In genomic region chr6:52995079-52995912, GRCh38 we compare ENCODE assay signal across 1 cellular context.
TF ChIP-seq lines count a peak whose summit lies in the region.

GSTA4 (minus strand) TSS chr6:52995284; CDS start chr6:52994243, 1,041 bp downstream.

TF ChIP-seq in K562, 482 proteins besides CTCF, POLR2A, EP300 and RAD21 (continued from another document and continues in another):
- TF ChIP-seq LARP7 (IDR thresholded peaks at IDR 0.05) (peak; percentile 13; the same call in 1 of the 2 replicates), PHTF2 (CRISPR knock-in tag; IDR thresholded peaks at IDR 0.05) (peak; percentile 94), ZNF263 (CRISPR knock-in tag; IDR thresholded peaks at IDR 0.05; ENCODE audit: borderline replicate concordance) (peak; percentile 97), HBP1 (CRISPR knock-in tag; IDR thresholded peaks at IDR 0.05) (peak; percentile 93), ZNF436 (CRISPR knock-in tag; IDR thresholded peaks at IDR 0.05) (0 out of 2 replicates have a peak, but pooled peaks have one; percentile 31), GABPA (tag; conservative IDR thresholded peaks at IDR 0.05; ENCODE audit: low read depth) (peak; percentile 59; the same call in 1 of the 2 replicates), CTCFL (IDR thresholded peaks at IDR 0.05; ENCODE audit: borderline replicate concordance, insufficient read depth, low read depth, low read length, poor library complexity, severe bottlenecking) (peak; percentile 87), NR2F6 (CRISPR knock-in tag; IDR thresholded peaks at IDR 0.05) (0 out of 2 replicates have a peak, but pooled peaks have one; percentile 72), GTF2F1 (IDR thresholded peaks at IDR 0.05; ENCODE audit: low read depth, low read length) (peak; percentile 77; the same call in 1 of the 2 replicates), ZEB2 (IDR thresholded peaks at IDR 0.05) (peak; percentile 18; the same call in 1 of the 2 replicates), NFATC3 (IDR thresholded peaks at IDR 0.05) (0 out of 2 replicates have a peak, but pooled peaks have one; percentile 26), MNT (conservative IDR thresholded peaks at IDR 0.05) (peak; percentile 59 to 82), ZNF408 (CRISPR knock-in tag; IDR thresholded peaks at IDR 0.05; ENCODE audit: low read depth) (peak; percentile 77; the same call in 1 of the 2 replicates), MBD2 (IDR thresholded peaks at IDR 0.05; ENCODE audit: borderline replicate concordance, low read depth) (peak; percentile 26; the same call in 1 of the 2 replicates), EGR1 (conservative IDR thresholded peaks at IDR 0.05) (peak; percentile 30; the same call in 1 of the 2 replicates), ZNF41 (CRISPR knock-in tag; conservative IDR thresholded peaks at IDR 0.05) (peak; percentile 41; the same call in 1 of the 2 replicates), CBX3 (IDR thresholded peaks at IDR 0.05; ENCODE audit: borderline replicate concordance in 1 of 2, low read length in 2 of 2) (peak in 1 of 2 experiments; percentile 66; a peak in 2 of 3 replicates), SMARCA5 (IDR thresholded peaks at IDR 0.05) (peak; percentile 86; the same call in 1 of the 2 replicates), POLR2B (IDR thresholded peaks at IDR 0.05; ENCODE audit: low read depth, partially characterized antibody) (peak; percentile 46), ZNF609 (CRISPR knock-in tag; IDR thresholded peaks at IDR 0.05; ENCODE audit: borderline replicate concordance) (peak; percentile 81; the same call in 1 of the 2 replicates), MAFF (IDR thresholded peaks at IDR 0.05; ENCODE audit: low read length) (peak; percentile 35; the same call in 1 of the 2 replicates), NUFIP1 (IDR thresholded peaks at IDR 0.05; ENCODE audit: partially characterized antibody) (peak; percentile 83), SMARCE1 (IDR thresholded peaks at IDR 0.05) (0 out of 2 replicates have a peak, but pooled peaks have one; percentile 15), PKNOX1 (IDR thresholded peaks at IDR 0.05) (peak; percentile 87), GABPB1 (CRISPR knock-in tag; IDR thresholded peaks at IDR 0.05) (peak; percentile 78), KLF1 (tag; IDR thresholded peaks at IDR 0.05) (peak; percentile 80), OTX1 (CRISPR knock-in tag; IDR thresholded peaks at IDR 0.05) (peak; percentile 97), HDAC2 (IDR thresholded peaks at IDR 0.05) (peak; percentile 64)
- TF ChIP-seq, protein P1, sequence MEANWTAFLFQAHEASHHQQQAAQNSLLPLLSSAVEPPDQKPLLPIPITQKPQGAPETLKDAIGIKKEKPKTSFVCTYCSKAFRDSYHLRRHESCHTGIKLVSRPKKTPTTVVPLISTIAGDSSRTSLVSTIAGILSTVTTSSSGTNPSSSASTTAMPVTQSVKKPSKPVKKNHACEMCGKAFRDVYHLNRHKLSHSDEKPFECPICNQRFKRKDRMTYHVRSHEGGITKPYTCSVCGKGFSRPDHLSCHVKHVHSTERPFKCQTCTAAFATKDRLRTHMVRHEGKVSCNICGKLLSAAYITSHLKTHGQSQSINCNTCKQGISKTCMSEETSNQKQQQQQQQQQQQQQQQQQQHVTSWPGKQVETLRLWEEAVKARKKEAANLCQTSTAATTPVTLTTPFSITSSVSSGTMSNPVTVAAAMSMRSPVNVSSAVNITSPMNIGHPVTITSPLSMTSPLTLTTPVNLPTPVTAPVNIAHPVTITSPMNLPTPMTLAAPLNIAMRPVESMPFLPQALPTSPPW (CRISPR knock-in tag; IDR thresholded peaks at IDR 0.05) = peak; percentile 43
- TF ChIP-seq, protein P2, sequence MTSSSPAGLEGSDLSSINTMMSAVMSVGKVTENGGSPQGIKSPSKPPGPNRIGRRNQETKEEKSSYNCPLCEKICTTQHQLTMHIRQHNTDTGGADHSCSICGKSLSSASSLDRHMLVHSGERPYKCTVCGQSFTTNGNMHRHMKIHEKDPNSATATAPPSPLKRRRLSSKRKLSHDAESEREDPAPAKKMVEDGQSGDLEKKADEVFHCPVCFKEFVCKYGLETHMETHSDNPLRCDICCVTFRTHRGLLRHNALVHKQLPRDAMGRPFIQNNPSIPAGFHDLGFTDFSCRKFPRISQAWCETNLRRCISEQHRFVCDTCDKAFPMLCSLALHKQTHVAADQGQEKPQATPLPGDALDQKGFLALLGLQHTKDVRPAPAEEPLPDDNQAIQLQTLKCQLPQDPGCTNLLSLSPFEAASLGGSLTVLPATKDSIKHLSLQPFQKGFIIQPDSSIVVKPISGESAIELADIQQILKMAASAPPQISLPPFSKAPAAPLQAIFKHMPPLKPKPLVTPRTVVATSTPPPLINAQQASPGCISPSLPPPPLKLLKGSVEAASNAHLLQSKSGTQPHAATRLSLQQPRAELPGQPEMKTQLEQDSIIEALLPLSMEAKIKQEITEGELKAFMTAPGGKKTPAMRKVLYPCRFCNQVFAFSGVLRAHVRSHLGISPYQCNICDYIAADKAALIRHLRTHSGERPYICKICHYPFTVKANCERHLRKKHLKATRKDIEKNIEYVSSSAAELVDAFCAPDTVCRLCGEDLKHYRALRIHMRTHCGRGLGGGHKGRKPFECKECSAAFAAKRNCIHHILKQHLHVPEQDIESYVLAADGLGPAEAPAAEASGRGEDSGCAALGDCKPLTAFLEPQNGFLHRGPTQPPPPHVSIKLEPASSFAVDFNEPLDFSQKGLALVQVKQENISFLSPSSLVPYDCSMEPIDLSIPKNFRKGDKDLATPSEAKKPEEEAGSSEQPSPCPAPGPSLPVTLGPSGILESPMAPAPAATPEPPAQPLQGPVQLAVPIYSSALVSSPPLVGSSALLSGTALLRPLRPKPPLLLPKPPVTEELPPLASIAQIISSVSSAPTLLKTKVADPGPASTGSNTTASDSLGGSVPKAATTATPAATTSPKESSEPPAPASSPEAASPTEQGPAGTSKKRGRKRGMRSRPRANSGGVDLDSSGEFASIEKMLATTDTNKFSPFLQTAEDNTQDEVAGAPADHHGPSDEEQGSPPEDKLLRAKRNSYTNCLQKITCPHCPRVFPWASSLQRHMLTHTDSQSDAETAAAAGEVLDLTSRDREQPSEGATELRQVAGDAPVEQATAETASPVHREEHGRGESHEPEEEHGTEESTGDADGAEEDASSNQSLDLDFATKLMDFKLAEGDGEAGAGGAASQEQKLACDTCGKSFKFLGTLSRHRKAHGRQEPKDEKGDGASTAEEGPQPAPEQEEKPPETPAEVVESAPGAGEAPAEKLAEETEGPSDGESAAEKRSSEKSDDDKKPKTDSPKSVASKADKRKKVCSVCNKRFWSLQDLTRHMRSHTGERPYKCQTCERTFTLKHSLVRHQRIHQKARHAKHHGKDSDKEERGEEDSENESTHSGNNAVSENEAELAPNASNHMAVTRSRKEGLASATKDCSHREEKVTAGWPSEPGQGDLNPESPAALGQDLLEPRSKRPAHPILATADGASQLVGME (CRISPR knock-in tag; IDR thresholded peaks at IDR 0.05) = peak; percentile 98
